In the genomic region with DNA sequence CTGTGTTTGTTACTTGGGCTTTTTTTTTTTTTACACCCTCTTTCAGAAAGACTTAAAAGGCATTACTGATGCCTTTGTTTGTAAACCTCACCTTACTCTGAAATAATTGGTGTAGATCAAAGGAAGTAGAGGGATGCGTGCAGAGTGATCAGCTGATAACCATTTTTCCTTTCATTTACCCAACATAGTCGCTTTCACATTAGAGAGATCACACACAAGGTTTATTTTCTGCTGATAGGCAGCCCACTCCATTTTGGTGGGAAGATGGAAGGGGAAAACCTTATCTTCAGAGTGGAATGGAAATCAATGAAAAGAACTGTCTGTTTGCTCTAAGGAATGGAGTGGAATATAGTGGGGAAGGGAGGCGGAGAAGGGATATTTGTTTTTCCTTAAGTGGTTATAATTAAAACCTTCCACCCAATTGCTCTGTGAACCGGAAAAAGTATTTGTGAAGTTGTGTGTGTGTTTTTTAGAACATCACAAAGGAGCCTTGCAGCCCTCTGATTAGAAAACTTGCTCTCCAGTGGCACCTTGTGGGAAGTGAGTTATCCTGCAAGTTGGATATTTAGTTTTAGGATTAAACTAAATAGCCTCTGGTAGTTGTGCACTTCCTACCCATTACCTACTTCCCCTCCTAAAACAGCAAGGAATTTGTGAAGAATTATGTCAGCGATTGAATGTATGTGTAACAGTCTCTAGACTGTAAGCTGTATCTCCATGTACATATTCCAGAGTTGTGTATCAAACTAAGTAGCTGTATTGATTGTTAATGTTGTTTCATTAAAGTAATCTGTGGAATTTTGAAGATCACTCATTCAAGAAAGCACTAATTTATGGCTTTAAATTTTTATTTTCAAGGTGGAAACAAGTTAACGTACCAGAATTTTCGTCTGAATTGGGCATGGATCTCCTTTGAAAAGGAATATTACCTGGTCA, we compare ENCODE assay signal across 9 cellular contexts.
A peak's percentile ranks its signal among the peaks of the same experiment; 100 is the strongest.
DNase-seq lines count a peak whose midpoint lies in the region; ATAC-seq, FAIRE-seq and TF ChIP-seq lines count a peak whose summit lies in the region.
"Had no signal": no experiment of that assay in that cellular context is flagged by ENCODE, and none has a peak within 500 bp of the region (broad histone marks: within the 10 kb centered on the region; RNA-seq: fewer than 3 reads in every experiment).

No MANE protein-coding gene starts in this region.

- ATAC-seq in GM19467 (IDR thresholded peaks at IDR 0.05; ENCODE audit: unreplicated experiment) = no peak

- no peak overlapping the region for H3K9ac ChIP-seq in kidney (ENCODE audit: low read length in 2 of 2)

- intact Hi-C loops in kidney (cut with DNase I) = no loop called here

- peak; percentile 4 for DNase-seq in activated CD4-positive, alpha-beta T cell treated with anti-CD3 and anti-CD28 coated beads for 48 hours
- DNase-seq in activated CD4-positive, alpha-beta T cell treated with anti-CD3 and anti-CD28 coated beads, Interleukin-2, amount 50 U/mL, for 4 hours = no peak
- peak; percentile 48 for DNase-seq in NB4 (ENCODE audit: low read depth)
- peak; percentile 24 for DNase-seq in astrocyte of the cerebellum (ENCODE audit: low read depth)
- DNase-seq in kidney = no peak
- DNase-seq in HPDE6-E6E7 (ENCODE audit: extremely low spot score) = no peak
- DNase-seq in activated CD4-positive, alpha-beta T cell treated with anti-CD3 and anti-CD28 coated beads, Interleukin-2, amount 50 U/mL, for 1 hour = no peak
- DNase-seq: activated naive CD8-positive, alpha-beta T cell treated with anti-CD3 and anti-CD28 coated beads, Interleukin-2, amount 10 ng/mL, durations not matched to agents 7 days and 5 days had no signal

- TF ChIP-seq CTCF in NB4 (IDR thresholded peaks at IDR 0.05; ENCODE audit: low read depth, low read length) = peak; percentile 48
- peak; percentile 75 for TF ChIP-seq CTCF in astrocyte of the cerebellum (IDR thresholded peaks at IDR 0.05; ENCODE audit: low read depth, low read length, missing control alignments)
- TF ChIP-seq CTCF in kidney (IDR thresholded peaks at IDR 0.05; ENCODE audit: borderline replicate concordance, extremely low read depth, insufficient read depth) = peak; percentile 70

- no peak for TF ChIP-seq POLR2A in NB4 (IDR thresholded peaks at IDR 0.05; ENCODE audit: extremely low read depth, insufficient read length)

- peak overlapping the region in 1 of 2 donors; percentile 23 for H3K27ac ChIP-seq in kidney (ENCODE audit: low read depth in 2 of 2, low read length in 2 of 2)

- peaks cover 0 to 4% of the 10 kb centered on the region in 2 donors for H3K4me1 ChIP-seq in kidney (ENCODE audit: control insufficient read depth in 1 of 2, insufficient read depth in 1 of 2, low read depth in 1 of 2, low read length in 2 of 2)

- in situ Hi-C loops in astrocyte of the cerebellum (cut with HindIII; ENCODE audit: low sequenced_read_pairs) = no loop called here

- no peaks in the 10 kb centered on the region for H3K9me3 ChIP-seq in kidney (ENCODE audit: control insufficient read depth in 1 of 2, low read length in 2 of 2)

- peak; percentile 85 for FAIRE-seq in kidney (lab: Jason Lieb, UNC)

- H3K36me3 ChIP-seq in kidney (ENCODE audit: control insufficient read depth in 1 of 2, insufficient read depth in 2 of 2, low read length in 2 of 2) = no peaks in the 10 kb centered on the region

- H3K4me3 ChIP-seq in NB4 (ENCODE audit: low read depth, low read length) (no peak overlapping the region), astrocyte of the cerebellum (ENCODE audit: low read depth, low read length) (no peak overlapping the region), kidney (ENCODE audit: low read length in 2 of 2) (peak overlapping the region; percentile 39 to 43)

Comparison
In these comparisons a context has a peak if more than half of its experiments do, and no peak if none do; other contexts are left out.
1. DNase-seq: peak in activated CD4-positive, alpha-beta T cell treated with anti-CD3 and anti-CD28 coated beads for 48 hours (single experiment), NB4 (single experiment) and astrocyte of the cerebellum (single experiment); none in activated CD4-positive, alpha-beta T cell treated with anti-CD3 and anti-CD28 coated beads, Interleukin-2, amount 50 U/mL, for 4 hours (0 of 2), kidney (single experiment), HPDE6-E6E7 (single experiment) and activated CD4-positive, alpha-beta T cell treated with anti-CD3 and anti-CD28 coated beads, Interleukin-2, amount 50 U/mL, for 1 hour (single experiment).
2. H3K4me3 ChIP-seq: peak in kidney (2 of 2); none in NB4 (single experiment) and astrocyte of the cerebellum (single experiment).
3. Peak in every context shown above with its lines, with median percentiles within 50 percentile points of each other: CTCF ChIP-seq.